Comparison of ENCODE assay signal across 9 cellular contexts in the genomic region with DNA sequence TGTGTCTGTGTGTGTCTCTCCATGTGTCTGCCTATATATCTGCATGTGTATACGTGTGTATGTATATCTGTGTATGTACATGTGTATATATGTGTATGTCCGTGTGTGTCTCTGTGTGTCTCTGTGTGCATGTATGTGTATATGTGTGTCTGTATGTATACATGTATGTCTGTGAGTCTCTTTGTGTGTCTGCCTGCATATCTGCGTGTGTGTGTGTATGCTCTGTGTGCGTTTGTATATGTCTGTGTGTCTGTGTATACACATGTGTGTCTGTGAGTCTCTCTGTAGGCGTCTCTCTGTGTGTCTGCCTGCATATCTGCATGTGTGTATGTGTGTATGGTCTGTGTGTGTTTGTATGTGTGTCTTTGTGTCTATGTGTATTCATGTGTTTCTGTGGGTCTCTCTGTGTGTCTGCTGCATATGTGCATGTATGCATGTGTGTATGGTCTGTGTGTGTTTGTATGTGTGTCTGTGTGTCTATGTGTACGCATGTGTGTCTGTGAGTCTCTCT. TPM values are rescaled to one million over a fixed set of nuclear protein-coding genes. Genes with fewer than 3 reads are reported as not detected.
DNase-seq lines count a peak whose midpoint lies in the region; ATAC-seq and TF ChIP-seq lines count a peak whose summit lies in the region.
"Had no signal": no experiment of that assay in that cellular context is flagged by ENCODE, and none has a peak within 500 bp of the region (broad histone marks: within the 10 kb centered on the region; RNA-seq: fewer than 3 reads in every experiment).

No MANE protein-coding gene starts in this region.

- no TSS peak for BruUV-seq in HCT116 (replicated peaks; lab: Mats Ljungman, UMichigan)

- over 99% methylated on average over 6 of the region's 6 CpGs for WGBS in smooth muscle cell (ENCODE audit: low lambda C conversion rate)

- H3K9me3 ChIP-seq in HCT116 (ENCODE audit: control insufficient read depth in 1 of 2, insufficient read depth in 1 of 2, low read depth in 1 of 2, low read length in 2 of 2) (no peaks in the 10 kb centered on the region), smooth muscle cell (replicated peaks; ENCODE audit: low read depth) (no peaks in the 10 kb centered on the region)

- no peaks in the 10 kb centered on the region for H3K36me3 Mint-ChIP-seq in activated CD4-positive, alpha-beta memory T cell treated with anti-CD3 and anti-CD28 coated beads, Interleukin-2, amount 10 ng/mL, durations not matched to agents 7 days and 5 days (ENCODE audit: low read depth)
- no peaks in the 10 kb centered on the region for H3K36me3 Mint-ChIP-seq in glutamatergic neuron (ENCODE audit: unreplicated experiment)

- peak overlapping the region; percentile 26 for H3K4me3 Mint-ChIP-seq in activated CD4-positive, alpha-beta memory T cell treated with anti-CD3 and anti-CD28 coated beads, Interleukin-2, amount 10 ng/mL, durations not matched to agents 7 days and 5 days
- H3K4me3 Mint-ChIP-seq in glutamatergic neuron (ENCODE audit: unreplicated experiment): no peak overlapping the region

- H3F3A ChIP-seq in smooth muscle cell (ENCODE audit: low read depth): peaks cover 34% of the 10 kb centered on the region

- peak overlapping the region; percentile 69 for H3K9ac ChIP-seq in HCT116 (ENCODE audit: low read length)
- no peak overlapping the region for H3K9ac ChIP-seq in smooth muscle cell (ENCODE audit: low read depth)

- H3K79me2 ChIP-seq in HCT116 (ENCODE audit: insufficient read depth, low read length) (no peaks in the 10 kb centered on the region), smooth muscle cell (ENCODE audit: low read depth) (no peaks in the 10 kb centered on the region)

- H3K27ac ChIP-seq in HCT116 (ENCODE audit: low read depth, low read length) (peak overlapping the region; percentile 78; the same call in 1 of the 2 replicates), smooth muscle cell (ENCODE audit: low read depth) (peak overlapping the region; percentile 100)

- TF ChIP-seq CTCF in HCT116 (IDR thresholded peaks at IDR 0.05 in 2 of 3, conservative IDR thresholded peaks at IDR 0.05 in 1 of 3; ENCODE audit: borderline replicate concordance in 1 of 3, insufficient read depth in 1 of 3, low read depth in 2 of 3, low read length in 2 of 3): no peak
- TF ChIP-seq CTCF in glutamatergic neuron (IDR thresholded peaks at IDR 0.05; ENCODE audit: partially characterized antibody, unreplicated experiment): no peak
- TF ChIP-seq CTCF in smooth muscle cell (IDR thresholded peaks at IDR 0.05; ENCODE audit: borderline replicate concordance, insufficient read depth, poor library complexity, severe bottlenecking): no peak

- no peak for ATAC-seq in HCT116

- POLR2A ChIA-PET in HCT116 (lab: Charles Lee): interaction anchor here (8.3 kb wide), 1 partner anchor 23 kb away, joined by 83 read pairs; the partner anchor contains the start of gene KLF6
- POLR2A ChIA-PET in activated CD4-positive, alpha-beta memory T cell treated with anti-CD3 and anti-CD28 coated beads, Interleukin-2, amount 10 ng/mL, durations not matched to agents 7 days and 5 days (lab: Charles Lee): interaction anchor here (1.0 to 15.5 kb wide), 16 partner anchors 8 to 322 kb away, joined by 3 to 1053 read pairs (median 31); partner anchors contain the start of gene KLF6

- no peak for DNase-seq in HCT116 (ENCODE audit: low read depth, low spot score)
- no peak for DNase-seq in activated CD4-positive, alpha-beta memory T cell treated with anti-CD3 and anti-CD28 coated beads, Interleukin-2, amount 10 ng/mL, durations not matched to agents 7 days and 5 days
- no peak for DNase-seq in glutamatergic neuron
- no peak for DNase-seq in smooth muscle cell (lab: John Stamatoyannopoulos, UW; ENCODE audit: unreplicated experiment)
- no peak for DNase-seq in NCI-H2029 treated with DMSO at 0.1 percent for 48 hours (lab: John Stamatoyannopoulos, UW)
- DNase-seq in nucleus accumbens (lab: John Stamatoyannopoulos, UW): no peak
- DNase-seq in activated CD4-positive, CD25-positive, alpha-beta regulatory T cell treated with anti-CD3 and anti-CD28 coated beads, Interleukin-2, amount 50 U/mL, for 72 hours: no peak
- DNase-seq: activated CD4-positive, alpha-beta T cell treated with anti-CD3 and anti-CD28 coated beads for 1 hour; NCI-H2029 had no signal

- H3K4me2 ChIP-seq in HCT116 (ENCODE audit: low read length): peak overlapping the region; percentile 74
- H3K4me2 ChIP-seq in smooth muscle cell: no peak overlapping the region

- no peak for TF ChIP-seq RAD21 in HCT116 (IDR thresholded peaks at IDR 0.05; ENCODE audit: low read depth)

- H3K27me3 ChIP-seq in HCT116 (ENCODE audit: insufficient read depth, low read length) (no peaks in the 10 kb centered on the region), smooth muscle cell (ENCODE audit: low read depth) (no peaks in the 10 kb centered on the region)

- H3K4me1 ChIP-seq in HCT116 (ENCODE audit: control insufficient read depth in 1 of 2, insufficient read depth in 2 of 2, low read length in 2 of 2) (peaks cover 57 to 89% of the 10 kb centered on the region in 2 experiments), smooth muscle cell (ENCODE audit: low read depth) (peaks cover 31% of the 10 kb centered on the region)

- CTCF ChIA-PET in HCT116 (lab: Charles Lee): no interaction called here
- CTCF ChIA-PET in activated CD4-positive, alpha-beta memory T cell treated with anti-CD3 and anti-CD28 coated beads, Interleukin-2, amount 10 ng/mL, durations not matched to agents 7 days and 5 days (lab: Charles Lee): interaction anchor here (1.6 to 3.8 kb wide), 2 partner anchors 24 to 26 kb away, joined by 6 to 25 read pairs; partner anchors contain the start of gene KLF6

- H3K4me3 ChIP-seq in HCT116 (replicated peaks in 1 of 2; ENCODE audit: low read depth in 1 of 2, low read length in 2 of 2): no peak overlapping the region
- H3K4me3 ChIP-seq in smooth muscle cell: no peak overlapping the region

- no peak for TF ChIP-seq POLR2A in HCT116 (IDR thresholded peaks at IDR 0.05; ENCODE audit: borderline replicate concordance, extremely low read depth, insufficient read depth, insufficient read length)

- intact Hi-C loops in HCT116 (cut with micrococcal nuclease): no loop called here

- H3K27ac Mint-ChIP-seq in activated CD4-positive, alpha-beta memory T cell treated with anti-CD3 and anti-CD28 coated beads, Interleukin-2, amount 10 ng/mL, durations not matched to agents 7 days and 5 days: no peak overlapping the region
- H3K27ac Mint-ChIP-seq in glutamatergic neuron (ENCODE audit: unreplicated experiment): peak overlapping the region; percentile 35

- H3K9me2 ChIP-seq in HCT116 (ENCODE audit: insufficient read depth): no peaks in the 10 kb centered on the region

- H4K20me1 ChIP-seq in HCT116 (ENCODE audit: insufficient read depth) (no peaks in the 10 kb centered on the region), smooth muscle cell (ENCODE audit: low read depth) (no peaks in the 10 kb centered on the region)

- H2AFZ ChIP-seq in HCT116 (ENCODE audit: low read depth, low read length, poor library complexity, severe bottlenecking) (peak overlapping the region; percentile 18), smooth muscle cell (ENCODE audit: low read depth) (no peak overlapping the region)

- H3K36me3 ChIP-seq in HCT116 (ENCODE audit: control insufficient read depth in 1 of 2, insufficient read depth in 2 of 2, low read length in 2 of 2) (no peaks in the 10 kb centered on the region), smooth muscle cell (ENCODE audit: low read depth) (no peaks in the 10 kb centered on the region)

- peaks cover 83% of the 10 kb centered on the region for H3K4me1 Mint-ChIP-seq in activated CD4-positive, alpha-beta memory T cell treated with anti-CD3 and anti-CD28 coated beads, Interleukin-2, amount 10 ng/mL, durations not matched to agents 7 days and 5 days
- peaks cover 30% of the 10 kb centered on the region for H3K4me1 Mint-ChIP-seq in glutamatergic neuron (ENCODE audit: low read depth, unreplicated experiment)

- H3K27me3 Mint-ChIP-seq in activated CD4-positive, alpha-beta memory T cell treated with anti-CD3 and anti-CD28 coated beads, Interleukin-2, amount 10 ng/mL, durations not matched to agents 7 days and 5 days: no peaks in the 10 kb centered on the region
- peaks cover 4% of the 10 kb centered on the region for H3K27me3 Mint-ChIP-seq in glutamatergic neuron (ENCODE audit: unreplicated experiment)

- RAD21 ChIA-PET in HCT116 (lab: Charles Lee; ENCODE audit: low non-redundant PET in 1 of 2, low total read pairs in 2 of 2, uncharacterized antibody in 2 of 2, unreplicated experiment in 2 of 2): no interaction called here

- no peaks in the 10 kb centered on the region for H3K9me3 Mint-ChIP-seq in activated CD4-positive, alpha-beta memory T cell treated with anti-CD3 and anti-CD28 coated beads, Interleukin-2, amount 10 ng/mL, durations not matched to agents 7 days and 5 days
- H3K9me3 Mint-ChIP-seq in glutamatergic neuron (ENCODE audit: unreplicated experiment): peaks cover 3% of the 10 kb centered on the region

TF ChIP-seq in HCT116, 20 proteins besides CTCF, POLR2A, EP300 and RAD21 (continues in another document):
- TF ChIP-seq CEBPB (IDR thresholded peaks at IDR 0.05; ENCODE audit: low read depth): no peak
- TF ChIP-seq ZBTB33 (IDR thresholded peaks at IDR 0.05; ENCODE audit: extremely low read depth, insufficient replicate concordance, low read length): no peak
- no peak for TF ChIP-seq MAX (IDR thresholded peaks at IDR 0.05)

RNA-seq across cellular contexts. Expression of gene KLF6, which starts 23.7 kb away (rescaled TPM):
- total RNA-seq in HCT116 (2021; ENCODE audit: unreplicated experiment) (82.2 TPM), glutamatergic neuron (ENCODE audit: unreplicated experiment) (88.6 TPM), smooth muscle cell (171 and 198 TPM in 2 replicates)
- 119 and 155 TPM in 2 replicates for polyA plus RNA-seq in HCT116 (2012)
- 100 to 1,000 TPM; 220 to 228 TPM for total RNA-seq in activated CD4-positive, alpha-beta memory T cell treated with anti-CD3 and anti-CD28 coated beads, Interleukin-2, amount 10 ng/mL, durations not matched to agents 7 days and 5 days
- polyA plus RNA-seq in smooth muscle cell: 519 and 728 TPM in 2 replicates
